ENCODE assay signal across 22 cellular contexts in the genomic region with DNA sequence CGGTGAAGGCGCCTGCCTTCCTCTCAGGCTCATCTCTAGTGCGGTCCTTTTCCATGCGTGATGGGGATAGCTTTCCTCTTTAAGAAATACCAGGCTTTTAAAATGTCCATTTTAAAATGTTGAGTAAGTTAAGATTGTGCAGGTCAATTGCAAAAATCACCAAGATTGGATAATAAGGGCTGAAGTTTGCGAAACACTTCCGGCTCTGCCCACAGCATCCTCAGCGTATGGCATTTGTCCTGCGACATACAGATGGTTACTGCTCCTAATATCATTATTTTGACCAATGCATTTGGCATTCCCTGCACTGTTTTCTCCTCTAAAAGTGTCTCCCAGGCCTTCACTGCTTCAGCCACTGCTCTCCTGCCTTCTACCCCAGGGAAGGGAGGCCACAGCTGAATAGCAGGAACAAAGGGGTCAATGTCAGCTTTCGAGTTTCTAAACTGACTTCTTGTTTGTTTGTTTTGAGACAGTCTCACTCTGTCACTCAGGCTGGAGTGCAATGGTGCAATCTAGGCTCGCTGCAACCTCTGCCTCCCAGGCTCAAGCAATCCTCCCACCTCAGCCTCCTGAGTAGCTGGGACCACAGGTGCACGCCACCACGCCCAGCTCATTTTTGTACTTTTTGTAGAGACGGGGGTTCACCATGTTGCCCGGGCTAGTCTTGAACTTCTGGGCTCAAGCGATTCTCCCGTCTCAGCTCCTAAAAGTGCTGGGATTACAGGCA.
DNase-seq lines count a peak whose midpoint lies in the region; ATAC-seq, FAIRE-seq and TF ChIP-seq lines count a peak whose summit lies in the region.
"Had no signal": no experiment of that assay in that cellular context is flagged by ENCODE, and none has a peak within 500 bp of the region (broad histone marks: within the 10 kb centered on the region; RNA-seq: fewer than 3 reads in every experiment).

No MANE protein-coding gene starts in this region.

- H3K4me3 ChIP-seq in IMR-90 (ENCODE audit: insufficient read depth, low read depth, low read length) (no peak overlapping the region), neutrophil (ENCODE audit: low read depth in 1 of 2, low read length in 1 of 2) (peak overlapping the region; percentile 45 to 50)
- H3K4me3 ChIP-seq: pancreas had no signal

- no peak overlapping the region for H2AFZ ChIP-seq in IMR-90 (replicated peaks; ENCODE audit: low read length, poor library complexity)

- no peak overlapping the region for H3K56ac ChIP-seq in IMR-90 (ENCODE audit: extremely low read depth, insufficient read depth, low read length)

- TF ChIP-seq POLR2A in IMR-90 (IDR thresholded peaks at IDR 0.05; ENCODE audit: low read depth, low read length) (no peak), H54 (IDR thresholded peaks at IDR 0.05; ENCODE audit: low read depth, low read length) (no peak)

- H3K36me3 ChIP-seq in IMR-90 (ENCODE audit: control insufficient read depth, insufficient read depth, low read length) (peaks cover 13% of the 10 kb centered on the region), neutrophil (peaks cover 9% of the 10 kb centered on the region)
- H3K36me3 ChIP-seq: pancreas had no signal

- intact Hi-C loops in IMR-90 (cut with micrococcal nuclease): no loop called here

- ATAC-seq in IMR-90 (ENCODE audit: low read depth): no peak
- no peak for ATAC-seq in HG02870 (IDR thresholded peaks at IDR 0.05; ENCODE audit: unreplicated experiment)
- no peak for ATAC-seq in HG03469 (IDR thresholded peaks at IDR 0.05; ENCODE audit: unreplicated experiment)
- ATAC-seq: natural killer cell, right cardiac atrium had no signal

- DNase-seq in AML-193 (lab: John Stamatoyannopoulos, UW): peak; percentile 85 to 89
- no peak for DNase-seq in IMR-90
- DNase-seq in amniotic epithelial cell (ENCODE audit: low read depth): peak; percentile 77
- no peak for DNase-seq in H54 (ENCODE audit: insufficient read length, low spot score)
- no peak for DNase-seq in iPS-NIHi7 (ENCODE audit: extremely low spot score)
- DNase-seq: activated CD4-positive, alpha-beta memory T cell treated with anti-CD3 and anti-CD28 coated beads for 36 hours; activated effector memory CD4-positive, alpha-beta T cell treated with anti-CD3 and anti-CD28 coated beads, Interleukin-2, amount 50 U/mL, for 16 hours; CD8-positive, alpha-beta memory T cell; GDM1; glutamatergic neuron; natural killer cell; NCI-H1417 treated with DMSO at 0.1 percent for 48 hours; NCI-H2171; NCI-H524 treated with DMSO at 0.1 percent for 48 hours; pancreas; stimulated activated CD4-positive, alpha-beta T cell treated with anti-CD3 and anti-CD28 coated beads, Interleukin-15, amount 100 ng/mL, for 24 hours; T-helper 9 cell had no signal

- no peak overlapping the region for H2BK5ac ChIP-seq in IMR-90 (ENCODE audit: low read depth, low read length, poor library complexity, severe bottlenecking)

- in situ Hi-C loops in IMR-90 (cut with MboI; ENCODE audit: low sequenced_read_pairs): no loop called here

- dilution Hi-C loops in IMR-90 (cut with HindIII; ENCODE audit: low sequenced_read_pairs, unreplicated experiment): no loop called here

- no peak overlapping the region for H3K18ac ChIP-seq in IMR-90 (ENCODE audit: low read depth, low read length)

- no peak overlapping the region for H3K9ac ChIP-seq in IMR-90 (ENCODE audit: low read depth, low read length)

- H2BK120ac ChIP-seq in IMR-90 (ENCODE audit: low read depth, low read length): no peak overlapping the region

- H4K91ac ChIP-seq in IMR-90 (ENCODE audit: insufficient read depth, low read depth, low read length): no peak overlapping the region

- H4K20me1 ChIP-seq in IMR-90 (ENCODE audit: insufficient read depth, low read length): no peaks in the 10 kb centered on the region

- no peak overlapping the region for H3K4ac ChIP-seq in IMR-90 (ENCODE audit: low read depth, low read length)

- FAIRE-seq in H54 (lab: Jason Lieb, UNC): no peak
- FAIRE-seq: bronchial epithelial cell, pancreas had no signal

- H3K9me3 ChIP-seq in IMR-90 (ENCODE audit: control insufficient read depth, insufficient read depth, low read length): no peaks in the 10 kb centered on the region
- no peaks in the 10 kb centered on the region for H3K9me3 ChIP-seq in neutrophil
- H3K9me3 ChIP-seq: pancreas had no signal

- CTCF ChIA-PET in IMR-90 (lab: Yijun Ruan, JAX): no interaction called here

- no peak overlapping the region for H4K5ac ChIP-seq in IMR-90 (ENCODE audit: low read depth, low read length)

- POLR2A ChIA-PET in IMR-90 (lab: Charles Lee; ENCODE audit: unreplicated experiment): no interaction called here

- TF ChIP-seq CTCF in IMR-90 (conservative IDR thresholded peaks at IDR 0.05; ENCODE audit: low read depth, low read length) (no peak), neutrophil (IDR thresholded peaks at IDR 0.05) (no peak)

- H2AK9ac ChIP-seq in IMR-90 (replicated peaks; ENCODE audit: low read depth, low read length, poor library complexity): no peak overlapping the region

- WGBS in IMR-90 (ENCODE audit: extremely low coverage in 2 of 2, insufficient read length in 1 of 2), 2 experiments: 83% methylated on average over 9 of the region's 16 CpGs; no CpG with 5 or more reads in 1 of the 2 experiments

- H3K4me1 ChIP-seq in IMR-90 (ENCODE audit: control insufficient read depth, insufficient read depth, low read length) (peaks cover 4% of the 10 kb centered on the region; the same call in 1 of the 2 replicates), neutrophil (ENCODE audit: control insufficient read depth in 1 of 2, insufficient read depth in 1 of 2, low read depth in 1 of 2, low read length in 1 of 2) (peaks cover 80 to 85% of the 10 kb centered on the region in 2 experiments)
- H3K4me1 ChIP-seq: pancreas had no signal

- no peaks in the 10 kb centered on the region for H3K9me1 ChIP-seq in IMR-90 (ENCODE audit: insufficient read depth, low read length)

- H3K14ac ChIP-seq in IMR-90 (replicated peaks; ENCODE audit: low read depth, low read length): no peak overlapping the region

- H3K23ac ChIP-seq in IMR-90 (ENCODE audit: low read depth, low read length): no peak overlapping the region

- no peak overlapping the region for H2BK20ac ChIP-seq in IMR-90 (ENCODE audit: low read depth, low read length)

- no peaks in the 10 kb centered on the region for H3K79me1 ChIP-seq in IMR-90 (ENCODE audit: low read depth in 1 of 2, low read length in 2 of 2)

- H4K8ac ChIP-seq in IMR-90 (ENCODE audit: low read depth in 2 of 2, low read length in 2 of 2): no peak overlapping the region

- no peak overlapping the region for H2AK5ac ChIP-seq in IMR-90 (ENCODE audit: low read depth, low read length)

- no peak overlapping the region for H2BK15ac ChIP-seq in IMR-90 (ENCODE audit: low read depth, low read length)

- H3K27me3 ChIP-seq in IMR-90 (ENCODE audit: control insufficient read depth, insufficient read depth, low read length) (peaks cover 17% of the 10 kb centered on the region), neutrophil (no peaks in the 10 kb centered on the region)
- H3K27me3 ChIP-seq: pancreas had no signal

- no peak for TF ChIP-seq RAD21 in IMR-90 (IDR thresholded peaks at IDR 0.05; ENCODE audit: low read length)

- H3K27ac ChIP-seq in IMR-90 (ENCODE audit: insufficient read depth, low read length) (no peak overlapping the region), neutrophil (peak overlapping the region; percentile 95)
- H3K27ac ChIP-seq: pancreas had no signal

- BruUV-seq in IMR-90 (replicated peaks; lab: Mats Ljungman, UMichigan): no TSS peak

- H3K4me2 ChIP-seq in IMR-90 (ENCODE audit: low read depth, low read length): no peak overlapping the region

TF ChIP-seq in IMR-90, 13 proteins besides CTCF, POLR2A, EP300 and RAD21:
- TF ChIP-seq CEBPB (IDR thresholded peaks at IDR 0.05; ENCODE audit: low read depth, low read length): peak; percentile 65
- TF ChIP-seq, protein P1, sequence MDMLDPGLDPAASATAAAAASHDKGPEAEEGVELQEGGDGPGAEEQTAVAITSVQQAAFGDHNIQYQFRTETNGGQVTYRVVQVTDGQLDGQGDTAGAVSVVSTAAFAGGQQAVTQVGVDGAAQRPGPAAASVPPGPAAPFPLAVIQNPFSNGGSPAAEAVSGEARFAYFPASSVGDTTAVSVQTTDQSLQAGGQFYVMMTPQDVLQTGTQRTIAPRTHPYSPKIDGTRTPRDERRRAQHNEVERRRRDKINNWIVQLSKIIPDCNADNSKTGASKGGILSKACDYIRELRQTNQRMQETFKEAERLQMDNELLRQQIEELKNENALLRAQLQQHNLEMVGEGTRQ (IDR thresholded peaks at IDR 0.05; ENCODE audit: low read depth, low read length): no peak

Comparison
In these comparisons a context has a peak if more than half of its experiments do, and no peak if none do; other contexts are left out.
1. DNase-seq: peak in AML-193 (2 of 2) and amniotic epithelial cell (single experiment); none in IMR-90 (single experiment), H54 (single experiment) and iPS-NIHi7 (single experiment).